Comparison of ENCODE assay signal across 35 cellular contexts in the genomic region with DNA sequence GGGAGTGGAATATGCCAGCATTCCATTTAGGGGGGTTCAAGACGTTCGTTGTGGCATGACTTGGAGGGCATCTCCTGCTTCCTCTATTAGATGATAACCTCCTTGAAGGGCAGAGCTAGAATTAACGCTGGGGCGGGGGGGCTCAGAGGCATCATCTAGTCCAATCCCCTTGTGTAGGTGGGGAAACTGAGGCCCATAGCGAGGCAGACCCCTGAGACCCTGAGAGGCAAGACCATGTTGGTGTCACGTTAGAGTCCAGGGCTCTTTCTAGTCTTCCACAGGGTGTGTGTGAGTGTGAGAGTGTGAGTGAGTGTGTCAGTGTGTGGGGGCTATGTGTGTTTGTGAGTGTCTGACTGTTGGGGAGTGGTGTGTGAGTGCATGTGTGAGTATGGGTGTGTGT.
"Had no signal": no experiment of that assay in that cellular context is flagged by ENCODE, and none has a peak within 500 bp of the region (broad histone marks: within the 10 kb centered on the region; RNA-seq: fewer than 3 reads in every experiment).

No MANE protein-coding gene starts in this region.

- H3K4me1 ChIP-seq: breast epithelium, colonic mucosa had no signal

- H3K27me3 Mint-ChIP-seq: activated CD8-positive, alpha-beta T cell treated with anti-CD3 and anti-CD28 coated beads for 36 hours; activated T-cell treated with anti-CD3 and anti-CD28 coated beads, Interleukin-2, amount 50 U/mL, for 24 hours; activated T-helper 17 cell treated with anti-CD3 and anti-CD28 coated beads, Interleukin-2, amount 50 U/mL, for 72 hours had no signal

- H3K9me3 Mint-ChIP-seq: activated B cell treated with CpG ODN at 0.5 μM for 24 hours; activated naive CD4-positive, alpha-beta T cell treated with anti-CD3 and anti-CD28 coated beads, Interleukin-2, amount 50 U/mL, for 72 hours; activated naive CD8-positive, alpha-beta T cell treated with anti-CD3 and anti-CD28 coated beads, Interleukin-2, amount 10 ng/mL, durations not matched to agents 7 days and 5 days; activated T-cell treated with anti-CD3 and anti-CD28 coated beads, Interleukin-2, amount 50 U/mL, for 72 hours; activated T-helper 17 cell treated with anti-CD3 and anti-CD28 coated beads, Interleukin-2, amount 50 U/mL, for 72 hours; effector memory CD8-positive, alpha-beta T cell; T-cell had no signal

- H3K4me1 Mint-ChIP-seq: activated T-helper 17 cell treated with anti-CD3 and anti-CD28 coated beads, Interleukin-2, amount 50 U/mL, for 72 hours; brain had no signal

- H3K27ac ChIP-seq: ascending aorta, breast epithelium, cardiac muscle cell, colonic mucosa, dorsolateral prefrontal cortex, esophagus squamous epithelium, gastroesophageal sphincter, heart right ventricle, WERI-Rb-1 had no signal

- H3K27ac Mint-ChIP-seq: activated B cell treated with CpG ODN at 0.5 μM for 24 hours; activated CD8-positive, alpha-beta T cell treated with anti-CD3 and anti-CD28 coated beads for 36 hours; activated naive CD4-positive, alpha-beta T cell treated with anti-CD3 and anti-CD28 coated beads, Interleukin-2, amount 10 ng/mL, durations not matched to agents 7 days and 5 days; activated naive CD4-positive, alpha-beta T cell treated with anti-CD3 and anti-CD28 coated beads, Interleukin-2, amount 50 U/mL, for 72 hours; activated naive CD8-positive, alpha-beta T cell treated with anti-CD3 and anti-CD28 coated beads, Interleukin-2, amount 10 ng/mL, durations not matched to agents 7 days and 5 days; activated T-cell treated with anti-CD3 and anti-CD28 coated beads, Interleukin-2, amount 50 U/mL, for 24 hours; activated T-cell treated with anti-CD3 and anti-CD28 coated beads, Interleukin-2, amount 50 U/mL, for 72 hours; activated T-helper 17 cell treated with anti-CD3 and anti-CD28 coated beads, Interleukin-2, amount 50 U/mL, for 72 hours; brain; effector memory CD8-positive, alpha-beta T cell; T-cell; T-helper 1 cell treated with Interleukin-12 subunit alpha and Interleukin-12 subunit beta and Interleukin-4 antibody, amounts not matched to agents 30 μg/mL and 1 μg/mL, for 36 hours had no signal

- H3K36me3 Mint-ChIP-seq: activated naive CD4-positive, alpha-beta T cell treated with anti-CD3 and anti-CD28 coated beads, Interleukin-2, amount 10 ng/mL, durations not matched to agents 7 days and 5 days; activated naive CD4-positive, alpha-beta T cell treated with anti-CD3 and anti-CD28 coated beads, Interleukin-2, amount 50 U/mL, for 72 hours; activated naive CD8-positive, alpha-beta T cell treated with anti-CD3 and anti-CD28 coated beads, Interleukin-2, amount 10 ng/mL, durations not matched to agents 7 days and 5 days; brain; T-cell had no signal

- H3K27me3 ChIP-seq: ascending aorta, breast epithelium, cardiac muscle cell, colonic mucosa had no signal

- H3K4me3 ChIP-seq: ascending aorta, breast epithelium, cardiac muscle cell, colonic mucosa, dorsolateral prefrontal cortex, esophagus squamous epithelium, gastroesophageal sphincter, heart right ventricle had no signal

- H3K4me3 Mint-ChIP-seq: activated B cell treated with CpG ODN at 0.5 μM for 24 hours; activated CD8-positive, alpha-beta T cell treated with anti-CD3 and anti-CD28 coated beads for 36 hours; activated naive CD4-positive, alpha-beta T cell treated with anti-CD3 and anti-CD28 coated beads, Interleukin-2, amount 10 ng/mL, durations not matched to agents 7 days and 5 days; activated naive CD8-positive, alpha-beta T cell treated with anti-CD3 and anti-CD28 coated beads, Interleukin-2, amount 10 ng/mL, durations not matched to agents 7 days and 5 days; activated T-cell treated with anti-CD3 and anti-CD28 coated beads, Interleukin-2, amount 50 U/mL, for 24 hours; activated T-cell treated with anti-CD3 and anti-CD28 coated beads, Interleukin-2, amount 50 U/mL, for 72 hours; activated T-helper 17 cell treated with anti-CD3 and anti-CD28 coated beads, Interleukin-2, amount 50 U/mL, for 72 hours; brain; effector memory CD8-positive, alpha-beta T cell; T-cell; T-helper 1 cell treated with Interleukin-12 subunit alpha and Interleukin-12 subunit beta and Interleukin-4 antibody, amounts not matched to agents 30 μg/mL and 1 μg/mL, for 36 hours had no signal

- DNase-seq: activated B cell treated with CpG ODN at 0.5 μM for 24 hours; activated CD4-positive, alpha-beta T cell treated with anti-CD3 and anti-CD28 coated beads for 48 hours; activated CD4-positive, alpha-beta T cell treated with anti-CD3 and anti-CD28 coated beads, Interleukin-2, amount 50 U/mL, for 1 hour; activated CD4-positive, alpha-beta T cell treated with anti-CD3 and anti-CD28 coated beads, Interleukin-2, amount 50 U/mL, for 48 hours; activated CD8-positive, alpha-beta memory T cell treated with anti-CD3 and anti-CD28 coated beads for 24 hours; activated CD8-positive, alpha-beta T cell treated with anti-CD3 and anti-CD28 coated beads for 36 hours; activated effector memory CD4-positive, alpha-beta T cell treated with anti-CD3 and anti-CD28 coated beads, Interleukin-2, amount 50 U/mL, for 16 hours; activated naive CD4-positive, alpha-beta T cell; activated naive CD4-positive, alpha-beta T cell treated with anti-CD3 and anti-CD28 coated beads, Interleukin-2, amount 10 ng/mL, durations not matched to agents 7 days and 5 days; activated naive CD8-positive, alpha-beta T cell treated with anti-CD3 and anti-CD28 coated beads, Interleukin-2, amount 10 ng/mL, durations not matched to agents 7 days and 5 days; activated T-cell treated with anti-CD3 and anti-CD28 coated beads for 4 hours; activated T-cell treated with anti-CD3 and anti-CD28 coated beads, Interleukin-2, amount 50 U/mL, for 24 hours; activated T-cell treated with anti-CD3 and anti-CD28 coated beads, Interleukin-2, amount 50 U/mL, for 72 hours; central memory CD4-positive, alpha-beta T cell; cerebellar nuclear complex; colonic mucosa; dorsolateral prefrontal cortex; effector CD4-positive, alpha-beta T cell; erythroblast; esophagus squamous epithelium; foreskin melanocyte; heart right ventricle; SW 1271; T-cell; T-helper 9 cell; WERI-Rb-1 had no signal

- H3K36me3 ChIP-seq: ascending aorta, breast epithelium, cardiac muscle cell, colonic mucosa, esophagus squamous epithelium, gastroesophageal sphincter, heart right ventricle, WERI-Rb-1 had no signal

- ATAC-seq: activated CD8-positive, alpha-beta T cell treated with anti-CD3 and anti-CD28 coated beads for 36 hours; activated T-helper 17 cell treated with anti-CD3 and anti-CD28 coated beads, Interleukin-2, amount 50 U/mL, for 72 hours; effector memory CD8-positive, alpha-beta T cell; gastroesophageal sphincter; T-cell had no signal

- H3K9me3 ChIP-seq: colonic mucosa had no signal
